Comparison of ENCODE assay signal across 22 cellular contexts in the genomic region with DNA sequence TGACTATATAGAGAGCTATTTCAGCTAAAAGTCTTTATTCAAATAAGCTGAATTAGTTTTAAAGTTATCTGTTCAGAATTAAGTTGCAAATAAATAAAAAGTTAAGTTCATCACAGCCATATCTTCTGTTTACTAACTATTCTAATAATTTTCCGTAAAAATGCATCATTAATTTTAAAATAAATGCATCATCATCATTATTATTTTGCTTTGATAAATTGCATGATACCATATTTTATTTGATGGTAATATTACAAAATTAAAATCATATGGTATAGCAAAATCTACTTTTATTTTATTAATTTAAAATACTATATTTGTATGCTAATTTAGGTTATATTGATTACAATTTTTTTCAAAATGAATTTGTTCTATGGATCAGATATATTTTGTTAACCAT.
"Had no signal": no experiment of that assay in that cellular context is flagged by ENCODE, and none has a peak within 500 bp of the region (broad histone marks: within the 10 kb centered on the region; RNA-seq: fewer than 3 reads in every experiment).

No MANE protein-coding gene starts in this region.

- ATAC-seq: Panc1, PC-3 had no signal

- H3K27ac ChIP-seq: KMS-11, RWPE1 had no signal

- H3K9ac ChIP-seq: KMS-11, SK-N-SH had no signal

- DNase-seq: IMR-90, Kasumi-1, MM.1S, NCI-H1092 treated with DMSO at 0.1 percent for 48 hours, NCI-H1436, NCI-H187, NCI-H2029, NCI-H2081 treated with DMSO at 0.1 percent for 48 hours, NCI-H2171, NCI-H226, NCI-H446, NCI-H510A, NCI-H524 treated with DMSO at 0.1 percent for 48 hours, NCI-H69, NCI-H774, PC-3, SHP77, SK-N-SH, SW 1271 had no signal

- H3K4me2 ChIP-seq: KMS-11, SK-N-SH had no signal

- H3K9me3 ChIP-seq: SK-N-SH had no signal
